In genomic region chr2:17620280-17620679, GRCh38 we compare ENCODE assay signal across 14 cellular contexts.
DNase-seq lines count a peak whose midpoint lies in the region; ATAC-seq, FAIRE-seq and TF ChIP-seq lines count a peak whose summit lies in the region.
"Had no signal": no experiment of that assay in that cellular context is flagged by ENCODE, and none has a peak within 500 bp of the region (broad histone marks: within the 10 kb centered on the region; RNA-seq: fewer than 3 reads in every experiment).

No MANE protein-coding gene starts in this region.

- no peaks in the 10 kb centered on the region for H3K79me2 ChIP-seq in ACC112 (ENCODE audit: control insufficient read depth, insufficient read depth, low read length, unreplicated experiment)

- H3K36me3 ChIP-seq in ACC112 (ENCODE audit: insufficient read depth, low read length), result no peaks in the 10 kb centered on the region
- no peaks in the 10 kb centered on the region for H3K36me3 ChIP-seq in bronchial epithelial cell (ENCODE audit: control insufficient read depth, insufficient read depth, low read length)
- H3K36me3 ChIP-seq: HAP-1, Peyer's patch had no signal

- no peak for TF ChIP-seq CTCF in bronchial epithelial cell (IDR thresholded peaks at IDR 0.05; ENCODE audit: insufficient read depth, low read length, severe bottlenecking)

- DNase-seq in LoVo (ENCODE audit: low spot score) (peak; percentile 47), bronchial epithelial cell (ENCODE audit: low read depth) (peak; percentile 76), iPS-NIHi11 (ENCODE audit: low spot score) (peak; percentile 58), HUDEP-2 (lab: John Stamatoyannopoulos, UW; ENCODE audit: unreplicated experiment in 76 of 76) (no peak)
- DNase-seq in stimulated activated CD4-positive, alpha-beta T cell treated with anti-CD3 and anti-CD28 coated beads, Interleukin-1b, Interleukin-23, amount 100 ng/mL, for 48 hours, result no peak
- DNase-seq: activated CD4-positive, CD25-positive, alpha-beta regulatory T cell treated with anti-CD3 and anti-CD28 coated beads, Interleukin-2, amount 50 U/mL, for 72 hours; activated effector memory CD4-positive, alpha-beta T cell treated with Interleukin-2 at 50 U/mL for 16 hours; naive thymus-derived CD8-positive, alpha-beta T cell; NCI-H1092; Peyer's patch had no signal

- ATAC-seq in GM18870 (IDR thresholded peaks at IDR 0.05; ENCODE audit: unreplicated experiment) (no peak), GM21723 (IDR thresholded peaks at IDR 0.05; ENCODE audit: unreplicated experiment) (no peak)
- ATAC-seq: naive thymus-derived CD8-positive, alpha-beta T cell had no signal

- no peak overlapping the region for H2AFZ ChIP-seq in ACC112 (ENCODE audit: low read length, unreplicated experiment)

- H3K27ac ChIP-seq in ACC112 (ENCODE audit: low read depth, low read length), result peak overlapping the region; percentile 13; the same call in 1 of the 2 replicates
- H3K27ac ChIP-seq: Peyer's patch had no signal

- FAIRE-seq in bronchial epithelial cell (lab: Jason Lieb, UNC), result no peak

- H3K27me3 ChIP-seq in ACC112 (ENCODE audit: insufficient read depth, low read length) (no peaks in the 10 kb centered on the region), bronchial epithelial cell (ENCODE audit: control insufficient read depth, insufficient read depth, low read length) (no peaks in the 10 kb centered on the region)
- H3K27me3 ChIP-seq: Peyer's patch had no signal

- H3K4me3 ChIP-seq in ACC112 (ENCODE audit: low read depth, low read length), result peak overlapping the region; percentile 0; the same call in 1 of the 2 replicates
- no peak overlapping the region for H3K4me3 ChIP-seq in bronchial epithelial cell (ENCODE audit: low read depth, low read length)
- H3K4me3 ChIP-seq: HAP-1, Peyer's patch had no signal

- H3K4me1 ChIP-seq in ACC112 (ENCODE audit: control insufficient read depth, insufficient read depth, low read length, unreplicated experiment), result peaks cover 35% of the 10 kb centered on the region
- H3K4me1 ChIP-seq: Peyer's patch had no signal

Comparison
In these comparisons a context has a peak if more than half of its experiments do, and no peak if none do; other contexts are left out.
1. DNase-seq: peak in LoVo (single experiment), bronchial epithelial cell (single experiment) and iPS-NIHi11 (single experiment); none in stimulated activated CD4-positive, alpha-beta T cell treated with anti-CD3 and anti-CD28 coated beads, Interleukin-1b, Interleukin-23, amount 100 ng/mL, for 48 hours (single experiment) and HUDEP-2 (0 of 76).